Comparison of ENCODE assay signal across 15 cellular contexts in the genomic region with DNA sequence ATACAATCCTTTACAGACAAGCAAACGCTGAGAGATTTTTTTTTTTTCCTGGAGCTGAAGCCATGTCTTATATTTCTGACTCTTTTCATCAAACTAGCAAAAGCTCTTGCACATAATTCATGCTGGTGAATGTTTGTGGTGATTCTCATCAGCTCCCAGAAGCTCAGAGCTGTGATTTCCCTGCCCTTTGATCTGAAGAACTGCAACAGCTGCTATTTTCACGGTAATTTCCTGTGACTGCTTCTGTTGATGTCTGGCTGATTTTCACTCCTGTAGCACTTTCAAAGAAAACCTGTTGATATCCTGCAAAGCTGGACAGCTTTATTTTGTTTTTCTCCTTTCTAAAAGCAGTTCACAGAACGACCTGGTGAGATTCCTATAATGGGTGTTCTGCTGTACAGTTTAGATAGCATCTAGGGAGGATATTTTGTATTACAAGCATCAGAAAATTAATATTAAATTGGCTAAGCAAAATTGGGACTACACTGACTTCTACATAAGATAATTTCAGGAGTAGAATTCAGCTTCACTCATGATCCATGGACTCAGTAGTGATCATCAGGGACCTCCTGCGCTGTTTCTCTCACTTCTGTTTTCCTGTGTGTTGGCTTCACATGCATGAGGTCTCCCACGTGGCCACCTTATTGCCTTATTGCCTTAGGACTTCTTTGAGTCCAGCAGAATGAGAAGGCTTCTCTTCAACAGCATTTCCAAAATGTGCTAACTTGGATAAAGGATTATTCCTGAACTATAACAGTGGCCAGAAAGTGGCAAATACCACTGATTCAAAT.
"Had no signal": no experiment of that assay in that cellular context is flagged by ENCODE, and none has a peak within 500 bp of the region (broad histone marks: within the 10 kb centered on the region; RNA-seq: fewer than 3 reads in every experiment).

No MANE protein-coding gene starts in this region.

- H3K27me3 Mint-ChIP-seq: activated CD4-positive, alpha-beta T cell treated with anti-CD3 and anti-CD28 coated beads, Interleukin-2, amount 10 ng/mL, durations not matched to agents 24 days and 14 days; activated naive CD8-positive, alpha-beta T cell treated with anti-CD3 and anti-CD28 coated beads, Interleukin-2, amount 50 U/mL, for 24 hours; activated T-cell treated with anti-CD3 and anti-CD28 coated beads, Interleukin-2, amount 50 U/mL, for 24 hours; naive thymus-derived CD8-positive, alpha-beta T cell had no signal

- ATAC-seq: activated CD8-positive, alpha-beta T cell treated with anti-CD3 and anti-CD28 coated beads, Interleukin-2, amount 10 ng/mL, durations not matched to agents 7 days and 5 days; activated naive CD8-positive, alpha-beta T cell treated with anti-CD3 and anti-CD28 coated beads, Interleukin-2, amount 50 U/mL, for 24 hours; gastrocnemius medialis; heart left ventricle; naive thymus-derived CD8-positive, alpha-beta T cell; upper lobe of right lung had no signal

- H3K4me1 ChIP-seq: colonic mucosa, gastrocnemius medialis, heart left ventricle, sigmoid colon, upper lobe of right lung had no signal

- H3K27me3 ChIP-seq: brain microvascular endothelial cell, colonic mucosa, gastrocnemius medialis, heart left ventricle, sigmoid colon, upper lobe of right lung had no signal

- H3K27ac Mint-ChIP-seq: activated CD4-positive, alpha-beta T cell treated with anti-CD3 and anti-CD28 coated beads, Interleukin-2, amount 10 ng/mL, durations not matched to agents 24 days and 14 days; activated CD8-positive, alpha-beta T cell treated with anti-CD3 and anti-CD28 coated beads, Interleukin-2, amount 10 ng/mL, durations not matched to agents 7 days and 5 days; activated naive CD4-positive, alpha-beta T cell treated with anti-CD3 and anti-CD28 coated beads for 36 hours; activated naive CD8-positive, alpha-beta T cell treated with anti-CD3 and anti-CD28 coated beads, Interleukin-2, amount 50 U/mL, for 24 hours; activated T-cell treated with anti-CD3 and anti-CD28 coated beads, Interleukin-2, amount 50 U/mL, for 24 hours; naive thymus-derived CD8-positive, alpha-beta T cell had no signal

- H3K4me1 Mint-ChIP-seq: activated CD4-positive, alpha-beta T cell treated with anti-CD3 and anti-CD28 coated beads, Interleukin-2, amount 10 ng/mL, durations not matched to agents 24 days and 14 days; activated naive CD8-positive, alpha-beta T cell treated with anti-CD3 and anti-CD28 coated beads, Interleukin-2, amount 50 U/mL, for 24 hours; naive thymus-derived CD8-positive, alpha-beta T cell had no signal

- H3K4me3 ChIP-seq: colonic mucosa, gastrocnemius medialis, heart left ventricle, sigmoid colon, upper lobe of right lung had no signal

- DNase-seq: activated CD4-positive, alpha-beta T cell treated with anti-CD3 and anti-CD28 coated beads, Interleukin-2, amount 10 ng/mL, durations not matched to agents 24 days and 14 days; activated CD8-positive, alpha-beta T cell treated with anti-CD3 and anti-CD28 coated beads, Interleukin-2, amount 10 ng/mL, durations not matched to agents 7 days and 5 days; activated naive CD4-positive, alpha-beta T cell treated with anti-CD3 and anti-CD28 coated beads for 36 hours; activated naive CD8-positive, alpha-beta T cell treated with anti-CD3 and anti-CD28 coated beads, Interleukin-2, amount 50 U/mL, for 24 hours; activated T-cell treated with anti-CD3 and anti-CD28 coated beads, Interleukin-2, amount 50 U/mL, for 24 hours; anterior cingulate cortex; brain microvascular endothelial cell; central memory CD4-positive, alpha-beta T cell; colonic mucosa; gastrocnemius medialis; heart left ventricle; naive thymus-derived CD8-positive, alpha-beta T cell; sigmoid colon; stimulated activated CD8-positive, alpha-beta memory T cell treated with anti-CD3 and anti-CD28 coated beads, Interleukin-4, amount 100 ng/mL, for 48 hours; upper lobe of right lung had no signal

- H3K36me3 ChIP-seq: brain microvascular endothelial cell, colonic mucosa, gastrocnemius medialis, heart left ventricle, sigmoid colon, upper lobe of right lung had no signal

- H3K27ac ChIP-seq: brain microvascular endothelial cell, colonic mucosa, gastrocnemius medialis, heart left ventricle, sigmoid colon, upper lobe of right lung had no signal

- H3K4me3 Mint-ChIP-seq: activated CD4-positive, alpha-beta T cell treated with anti-CD3 and anti-CD28 coated beads, Interleukin-2, amount 10 ng/mL, durations not matched to agents 24 days and 14 days; activated CD8-positive, alpha-beta T cell treated with anti-CD3 and anti-CD28 coated beads, Interleukin-2, amount 10 ng/mL, durations not matched to agents 7 days and 5 days; activated naive CD4-positive, alpha-beta T cell treated with anti-CD3 and anti-CD28 coated beads for 36 hours; activated naive CD8-positive, alpha-beta T cell treated with anti-CD3 and anti-CD28 coated beads, Interleukin-2, amount 50 U/mL, for 24 hours; activated T-cell treated with anti-CD3 and anti-CD28 coated beads, Interleukin-2, amount 50 U/mL, for 24 hours; naive thymus-derived CD8-positive, alpha-beta T cell had no signal

- H3K9me3 ChIP-seq: colonic mucosa, gastrocnemius medialis, sigmoid colon, upper lobe of right lung had no signal
